27 cellular contexts compared by ENCODE assay signal in the genomic region with DNA sequence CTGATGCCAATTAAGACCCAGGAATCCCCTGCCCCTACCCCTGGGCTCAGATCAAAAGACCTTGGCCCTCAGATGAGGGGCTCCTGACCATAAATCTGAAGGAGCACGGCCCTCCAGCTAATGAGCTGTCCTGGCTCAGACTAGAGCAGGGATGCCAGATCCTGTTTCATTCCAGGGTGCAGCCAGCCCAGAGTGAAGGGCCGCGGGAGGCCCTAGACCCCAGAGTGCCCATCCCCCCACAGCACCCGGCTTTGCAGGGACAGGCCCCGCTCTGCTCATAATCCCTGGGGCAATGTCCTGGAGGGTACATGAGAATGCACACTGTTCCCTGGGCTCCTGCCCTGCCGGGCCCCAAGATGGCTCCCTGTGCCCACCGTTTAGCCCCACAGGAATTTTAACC.
"Had no signal": no experiment of that assay in that cellular context is flagged by ENCODE, and none has a peak within 500 bp of the region (broad histone marks: within the 10 kb centered on the region; RNA-seq: fewer than 3 reads in every experiment).

No MANE protein-coding gene starts in this region.

- H3K9me3 ChIP-seq: ascending aorta, heart left ventricle, left ventricle myocardium inferior, ovary, stomach, tibial artery had no signal

- ATAC-seq: activated CD4-positive, CD25-positive, alpha-beta regulatory T cell treated with anti-CD3 and anti-CD28 coated beads, Interleukin-2, amount 50 U/mL, for 24 hours; effector memory CD8-positive, alpha-beta T cell; foreskin keratinocyte; heart left ventricle; stimulated activated naive B cell treated with anti-CD40 and anti-IgM and Interleukin-4, amounts not matched to agents 10 μg/mL and 1 μg/mL and 100 μg/mL, for 72 hours; T-helper 17 cell had no signal

- H3K36me3 ChIP-seq: ascending aorta, cardiac muscle cell, heart left ventricle, left ventricle myocardium inferior, ovary, stomach, tibial artery, WERI-Rb-1 had no signal

- H3K4me3 ChIP-seq: ascending aorta, cardiac muscle cell, coronary artery, heart left ventricle, left ventricle myocardium inferior, lung, ovary, stomach, tibial artery had no signal

- H3K27ac ChIP-seq: ascending aorta, coronary artery, heart left ventricle, left ventricle myocardium inferior, ovary, stomach, tibial artery, WERI-Rb-1 had no signal

- H3K27me3 ChIP-seq: ascending aorta, cardiac muscle cell, foreskin keratinocyte, ovary, stomach had no signal

- DNase-seq: activated CD4-positive, alpha-beta T cell treated with anti-CD3 and anti-CD28 coated beads for 48 hours; activated CD4-positive, alpha-beta T cell treated with anti-CD3 and anti-CD28 coated beads, Interleukin-2, amount 50 U/mL, for 48 hours; activated CD8-positive, alpha-beta memory T cell treated with anti-CD3 and anti-CD28 coated beads, Interleukin-2, amount 50 U/mL, for 4 hours; activated effector memory CD4-positive, alpha-beta T cell treated with anti-CD3 and anti-CD28 coated beads, Interleukin-2, amount 50 U/mL, for 16 hours; activated naive CD4-positive, alpha-beta T cell treated with anti-CD3 and anti-CD28 coated beads for 36 hours; activated naive CD8-positive, alpha-beta T cell treated with anti-CD3 and anti-CD28 coated beads, Interleukin-2, amount 10 ng/mL, durations not matched to agents 7 days and 5 days; activated T-cell treated with anti-CD3 and anti-CD28 coated beads, Interleukin-2, amount 50 U/mL, for 1 hour; cerebellar nuclear complex; effector memory CD8-positive, alpha-beta T cell; foreskin keratinocyte; heart left ventricle; kidney glomerular epithelial cell; left ventricle myocardium inferior; ovary; stimulated activated CD4-positive, alpha-beta T cell treated with anti-CD3 and anti-CD28 coated beads, Interleukin-15, amount 100 ng/mL, for 24 hours; stimulated activated CD4-positive, alpha-beta T cell treated with anti-CD3 and anti-CD28 coated beads, Interleukin-2, amount 100 ng/mL, for 24 hours; stimulated activated naive B cell treated with anti-CD40 and anti-IgM and Interleukin-4, amounts not matched to agents 10 μg/mL and 1 μg/mL and 100 μg/mL, for 72 hours; stomach; T-helper 17 cell; T1000; tibial artery; WERI-Rb-1 had no signal

- H3K4me1 ChIP-seq: left ventricle myocardium inferior had no signal
